In the genomic region with DNA sequence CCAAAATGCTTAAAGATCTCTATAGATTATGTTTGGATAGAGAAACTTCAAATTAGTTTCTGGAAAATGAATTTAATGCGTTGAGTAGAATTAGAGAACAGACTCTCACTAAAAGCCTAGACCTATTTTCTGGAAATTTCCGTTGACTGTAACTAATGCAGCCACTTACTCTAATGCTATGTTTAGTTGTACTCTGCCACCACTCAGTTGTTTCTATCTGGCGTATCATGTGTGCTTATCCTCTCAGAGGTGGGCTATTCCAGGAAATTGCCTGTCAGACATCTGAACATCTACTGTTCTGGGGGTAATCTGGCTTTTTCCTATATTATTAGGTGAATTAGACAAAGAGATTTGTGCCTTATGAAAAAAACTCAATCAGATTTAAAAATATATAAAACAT, we compare ENCODE assay signal across 5 cellular contexts.
"Had no signal": no experiment of that assay in that cellular context is flagged by ENCODE, and none has a peak within 500 bp of the region (broad histone marks: within the 10 kb centered on the region; RNA-seq: fewer than 3 reads in every experiment).

No MANE protein-coding gene starts in this region.

- H3K4me3 ChIP-seq: K562 had no signal

- DNase-seq: IMR-90, KBM-7 had no signal

- ATAC-seq: HepG2, K562 had no signal

- H3K27ac ChIP-seq: HL-60 had no signal
